ENCODE assay signal across 1 cellular context in the genomic region with DNA sequence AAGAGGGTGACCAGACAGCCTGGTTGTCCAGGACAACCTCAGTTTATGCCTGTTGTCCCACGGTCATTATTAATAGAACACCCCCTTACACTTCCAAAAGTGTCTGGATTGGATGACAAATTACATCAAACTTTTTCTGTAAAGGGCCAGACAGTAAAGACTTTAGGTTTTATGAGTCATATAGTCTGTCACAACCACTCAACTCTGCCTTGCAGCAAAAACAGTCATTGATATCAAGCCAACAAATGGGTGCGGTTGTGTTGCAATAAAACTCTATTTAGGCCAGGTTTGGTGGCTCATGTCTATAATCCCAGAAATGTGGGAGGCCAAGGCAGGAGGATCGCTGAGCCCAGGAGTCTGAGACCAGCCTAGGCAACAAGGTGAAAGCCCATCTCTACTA.
TF ChIP-seq lines count a peak whose summit lies in the region.

No MANE protein-coding gene starts in this region.

TF ChIP-seq in HEK293, 187 proteins besides CTCF, POLR2A, EP300 and RAD21 (continued from another document):
- TF ChIP-seq AEBP2 (tag by site-specific recombination; IDR thresholded peaks at IDR 0.05; ENCODE audit: borderline replicate concordance) (no peak), SP2 (tag by site-specific recombination; IDR thresholded peaks at IDR 0.05) (no peak)
- TF ChIP-seq, protein P1, sequence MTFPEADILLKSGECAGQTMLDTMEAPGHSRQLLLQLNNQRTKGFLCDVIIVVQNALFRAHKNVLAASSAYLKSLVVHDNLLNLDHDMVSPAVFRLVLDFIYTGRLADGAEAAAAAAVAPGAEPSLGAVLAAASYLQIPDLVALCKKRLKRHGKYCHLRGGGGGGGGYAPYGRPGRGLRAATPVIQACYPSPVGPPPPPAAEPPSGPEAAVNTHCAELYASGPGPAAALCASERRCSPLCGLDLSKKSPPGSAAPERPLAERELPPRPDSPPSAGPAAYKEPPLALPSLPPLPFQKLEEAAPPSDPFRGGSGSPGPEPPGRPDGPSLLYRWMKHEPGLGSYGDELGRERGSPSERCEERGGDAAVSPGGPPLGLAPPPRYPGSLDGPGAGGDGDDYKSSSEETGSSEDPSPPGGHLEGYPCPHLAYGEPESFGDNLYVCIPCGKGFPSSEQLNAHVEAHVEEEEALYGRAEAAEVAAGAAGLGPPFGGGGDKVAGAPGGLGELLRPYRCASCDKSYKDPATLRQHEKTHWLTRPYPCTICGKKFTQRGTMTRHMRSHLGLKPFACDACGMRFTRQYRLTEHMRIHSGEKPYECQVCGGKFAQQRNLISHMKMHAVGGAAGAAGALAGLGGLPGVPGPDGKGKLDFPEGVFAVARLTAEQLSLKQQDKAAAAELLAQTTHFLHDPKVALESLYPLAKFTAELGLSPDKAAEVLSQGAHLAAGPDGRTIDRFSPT (tag by site-specific recombination; IDR thresholded peaks at IDR 0.05): 0 out of 2 replicates have a peak, but pooled peaks have one; percentile 28
TF ChIP-seq in HEK293: peak in this region for 2.
